35 cellular contexts compared by ENCODE assay signal in genomic region chr1:11706292-11706691, GRCh38. TPM values are rescaled to one million over a fixed set of nuclear protein-coding genes. Genes with fewer than 3 reads are reported as not detected.
"Had no signal": no experiment of that assay in that cellular context is flagged by ENCODE, and none has a peak within 500 bp of the region (broad histone marks: within the 10 kb centered on the region; RNA-seq: fewer than 3 reads in every experiment).

No MANE protein-coding gene starts in this region.

- ATAC-seq: activated CD8-positive, alpha-beta memory T cell treated with anti-CD3 and anti-CD28 coated beads, Interleukin-2, amount 10 ng/mL, durations not matched to agents 7 days and 5 days; activated T-cell treated with anti-CD3 and anti-CD28 coated beads, Interleukin-2, amount 50 U/mL, for 72 hours; activated T-helper 17 cell treated with anti-CD3 and anti-CD28 coated beads, Interleukin-2, amount 50 U/mL, for 72 hours; Right ventricle myocardium inferior had no signal

- H3K27me3 ChIP-seq: cardiac muscle cell had no signal

- FAIRE-seq: RCC 7860 had no signal

- H3K27me3 Mint-ChIP-seq: activated naive CD8-positive, alpha-beta T cell treated with anti-CD3 and anti-CD28 coated beads for 36 hours had no signal

- H3K27ac ChIP-seq: cardiac muscle cell, PC-9, RWPE1, SK-N-MC, WERI-Rb-1 had no signal

- H2AFZ ChIP-seq: PC-9 had no signal

- H3K4me3 ChIP-seq: cardiac muscle cell, PC-9, SK-N-MC had no signal

- H3K9me3 Mint-ChIP-seq: activated CD4-positive, alpha-beta memory T cell treated with anti-CD3 and anti-CD28 coated beads, Interleukin-2, amount 10 ng/mL, durations not matched to agents 7 days and 5 days; activated naive CD8-positive, alpha-beta T cell treated with anti-CD3 and anti-CD28 coated beads for 36 hours; activated T-cell treated with anti-CD3 and anti-CD28 coated beads, Interleukin-2, amount 50 U/mL, for 72 hours; activated T-helper 17 cell treated with anti-CD3 and anti-CD28 coated beads, Interleukin-2, amount 50 U/mL, for 72 hours; central memory CD8-positive, alpha-beta T cell had no signal

- H3K4me2 ChIP-seq: PC-9 had no signal

- DNase-seq: activated CD4-positive, alpha-beta memory T cell treated with anti-CD3 and anti-CD28 coated beads, Interleukin-2, amount 10 ng/mL, durations not matched to agents 7 days and 5 days; activated CD4-positive, alpha-beta T cell treated with anti-CD3 and anti-CD28 coated beads for 1 hour; activated CD4-positive, alpha-beta T cell treated with anti-CD3 and anti-CD28 coated beads for 48 hours; activated CD4-positive, CD25-positive, alpha-beta regulatory T cell; activated CD8-positive, alpha-beta memory T cell treated with anti-CD3 and anti-CD28 coated beads for 24 hours; activated CD8-positive, alpha-beta memory T cell treated with anti-CD3 and anti-CD28 coated beads, Interleukin-2, amount 10 ng/mL, durations not matched to agents 7 days and 5 days; activated CD8-positive, alpha-beta memory T cell treated with anti-CD3 and anti-CD28 coated beads, Interleukin-2, amount 50 U/mL, for 48 hours; activated effector memory CD4-positive, alpha-beta T cell treated with anti-CD3 and anti-CD28 coated beads, Interleukin-2, amount 50 U/mL, for 16 hours; activated naive CD4-positive, alpha-beta T cell; activated naive CD4-positive, alpha-beta T cell treated with anti-CD3 and anti-CD28 coated beads, Interleukin-2, amount 50 U/mL, for 16 hours; activated naive CD8-positive, alpha-beta T cell treated with anti-CD3 and anti-CD28 coated beads for 36 hours; activated T-cell treated with anti-CD3 and anti-CD28 coated beads, Interleukin-2, amount 50 U/mL, for 1 hour; activated T-cell treated with anti-CD3 and anti-CD28 coated beads, Interleukin-2, amount 50 U/mL, for 72 hours; amniotic stem cell; aorta; NCI-H1417; NCI-H146; NCI-H187; NCI-H2029 treated with DMSO at 0.1 percent for 48 hours; NCI-H2107; NCI-H2171; NCI-H510A; NCI-H526; NCI-H748 treated with DMSO at 0.1 percent for 48 hours; NK-92 treated with Interleukin-12 subunit alpha and Interleukin-12 subunit beta, amount 100 ng/mL, for 24 hours; PC-9; T1000; WERI-Rb-1 had no signal

- H3K27ac Mint-ChIP-seq: activated CD4-positive, alpha-beta memory T cell treated with anti-CD3 and anti-CD28 coated beads, Interleukin-2, amount 10 ng/mL, durations not matched to agents 7 days and 5 days; activated CD8-positive, alpha-beta memory T cell treated with anti-CD3 and anti-CD28 coated beads, Interleukin-2, amount 10 ng/mL, durations not matched to agents 7 days and 5 days; activated naive CD8-positive, alpha-beta T cell treated with anti-CD3 and anti-CD28 coated beads for 36 hours; activated T-cell treated with anti-CD3 and anti-CD28 coated beads, Interleukin-2, amount 50 U/mL, for 72 hours; activated T-helper 17 cell treated with anti-CD3 and anti-CD28 coated beads, Interleukin-2, amount 50 U/mL, for 72 hours had no signal

- H3K36me3 Mint-ChIP-seq: activated CD8-positive, alpha-beta memory T cell treated with anti-CD3 and anti-CD28 coated beads, Interleukin-2, amount 10 ng/mL, durations not matched to agents 7 days and 5 days; activated naive CD8-positive, alpha-beta T cell treated with anti-CD3 and anti-CD28 coated beads for 36 hours had no signal

- H3K4me1 Mint-ChIP-seq: activated CD8-positive, alpha-beta memory T cell treated with anti-CD3 and anti-CD28 coated beads, Interleukin-2, amount 10 ng/mL, durations not matched to agents 7 days and 5 days; activated naive CD8-positive, alpha-beta T cell treated with anti-CD3 and anti-CD28 coated beads for 36 hours; activated T-helper 17 cell treated with anti-CD3 and anti-CD28 coated beads, Interleukin-2, amount 50 U/mL, for 72 hours; central memory CD8-positive, alpha-beta T cell had no signal

- H3K36me3 ChIP-seq: cardiac muscle cell had no signal

- H3K4me3 Mint-ChIP-seq: activated CD4-positive, alpha-beta memory T cell treated with anti-CD3 and anti-CD28 coated beads, Interleukin-2, amount 10 ng/mL, durations not matched to agents 7 days and 5 days; activated CD8-positive, alpha-beta memory T cell treated with anti-CD3 and anti-CD28 coated beads, Interleukin-2, amount 10 ng/mL, durations not matched to agents 7 days and 5 days; activated naive CD8-positive, alpha-beta T cell treated with anti-CD3 and anti-CD28 coated beads for 36 hours; activated T-cell treated with anti-CD3 and anti-CD28 coated beads, Interleukin-2, amount 50 U/mL, for 72 hours; activated T-helper 17 cell treated with anti-CD3 and anti-CD28 coated beads, Interleukin-2, amount 50 U/mL, for 72 hours; central memory CD8-positive, alpha-beta T cell had no signal

RNA-seq across cellular contexts. Expression of gene DRAXIN, which starts 14.8 kb away (rescaled TPM):
- total RNA-seq: PC-9 had no signal
- polyA plus RNA-seq: cardiac muscle cell had no signal
